7 cellular contexts compared by ENCODE assay signal in genomic region chr12:8221844-8222243, GRCh38. TPM values are rescaled to one million over a fixed set of nuclear protein-coding genes. Genes with fewer than 3 reads are reported as not detected.
"Had no signal": no experiment of that assay in that cellular context is flagged by ENCODE, and none has a peak within 500 bp of the region (broad histone marks: within the 10 kb centered on the region; RNA-seq: fewer than 3 reads in every experiment).

No MANE protein-coding gene starts in this region.

RNA-seq across cellular contexts. Expression of gene FAM90A1, which starts 5.6 kb away (rescaled TPM):
- total RNA-seq: OCI-LY7, PC-3, Right ventricle myocardium superior, RPMI7951, SJSA1, SK-MEL-5 had no signal
- polyA plus RNA-seq: SK-N-SH had no signal
